ENCODE assay signal across 8 cellular contexts in genomic region chr9:36328798-36329411, GRCh38.
A peak's percentile ranks its signal among the peaks of the same experiment; 100 is the strongest.
DNase-seq lines count a peak whose midpoint lies in the region; ATAC-seq, FAIRE-seq and TF ChIP-seq lines count a peak whose summit lies in the region.

No MANE protein-coding gene starts in this region.

- H3K27ac Mint-ChIP-seq in natural killer cell = no peak overlapping the region

- no peak for TF ChIP-seq POLR2A in GM12891 (IDR thresholded peaks at IDR 0.05; ENCODE audit: low read depth, low read length)
- TF ChIP-seq POLR2A in erythroblast (IDR thresholded peaks at IDR 0.05; ENCODE audit: low read length) = no peak

- no peaks in the 10 kb centered on the region for H3K9me3 Mint-ChIP-seq in natural killer cell

- no peaks in the 10 kb centered on the region for H3K36me3 Mint-ChIP-seq in natural killer cell

- ATAC-seq in natural killer cell = peak; percentile 68 to 75 (median 71)
- no peak for ATAC-seq in GM19035 (IDR thresholded peaks at IDR 0.05; ENCODE audit: unreplicated experiment)
- ATAC-seq in HG02678 (IDR thresholded peaks at IDR 0.05; ENCODE audit: unreplicated experiment) = no peak

- no peaks in the 10 kb centered on the region for H3K27me3 Mint-ChIP-seq in natural killer cell (ENCODE audit: low read depth in 2 of 2)

- intact Hi-C loops in natural killer cell (cut with micrococcal nuclease) = loop anchor here (1.0 to 2.0 kb wide), 3 partner anchors 81 to 374 kb away; no protein-coding TSS in a partner anchor

- peak overlapping the region; percentile 49 for H3K27ac ChIP-seq in VCaP

- TF ChIP-seq CTCF in VCaP (conservative IDR thresholded peaks at IDR 0.05) (peak; percentile 91), natural killer cell (IDR thresholded peaks at IDR 0.05) (peak; percentile 91)

- no peaks in the 10 kb centered on the region for H3K4me1 Mint-ChIP-seq in natural killer cell

- peak; percentile 35 for FAIRE-seq in GM12891 (lab: Jason Lieb, UNC)

- no peak overlapping the region for H3K4me3 Mint-ChIP-seq in natural killer cell

- DNase-seq in Ammon's horn (ENCODE audit: low spot score) (peak; percentile 80), GM12891 (ENCODE audit: insufficient read length, low spot score) (peak; percentile 31), NCI-H2081 treated with DMSO at 0.1 percent for 48 hours (lab: John Stamatoyannopoulos, UW) (peak; percentile 41), erythroblast (lab: John Stamatoyannopoulos, UW) (peak; percentile 77 to 85), natural killer cell (no peak)

TF ChIP-seq in GM12891, 5 proteins besides CTCF, POLR2A, EP300 and RAD21:
- TF ChIP-seq SPI1 (IDR thresholded peaks at IDR 0.05; ENCODE audit: low read depth, low read length) (no peak), TAF1 (IDR thresholded peaks at IDR 0.05; ENCODE audit: low read depth, low read length) (no peak), PAX5 (IDR thresholded peaks at IDR 0.05; ENCODE audit: insufficient read depth, low read length, severe bottlenecking) (no peak), POLR2AphosphoS5 (IDR thresholded peaks at IDR 0.05; ENCODE audit: low read depth, low read length) (no peak), POU2F2 (IDR thresholded peaks at IDR 0.05; ENCODE audit: low read depth, low read length) (no peak)

Comparison
In these comparisons a context has a peak if more than half of its experiments do, and no peak if none do; other contexts are left out.
1. ATAC-seq: peak in natural killer cell (3 of 3); none in GM19035 (single experiment) and HG02678 (single experiment).